ENCODE assay signal across 1 cellular context in genomic region chr6:130973521-130974277, GRCh38.
TF ChIP-seq lines count a peak whose summit lies in the region.

No MANE protein-coding gene starts in this region.

TF ChIP-seq in K562, 482 proteins besides CTCF, POLR2A, EP300 and RAD21 (continues in another document):
- TF ChIP-seq TCF3 (CRISPR knock-in tag; IDR thresholded peaks at IDR 0.05) (0 out of 2 replicates have a peak, but pooled peaks have one; percentile 10), ARID1B (IDR thresholded peaks at IDR 0.05) (peak; percentile 55; the same call in 1 of the 2 replicates), CBFA2T3 (IDR thresholded peaks at IDR 0.05) (peak; percentile 60), ZNF165 (CRISPR knock-in tag; IDR thresholded peaks at IDR 0.05; ENCODE audit: borderline replicate concordance) (no peak), DPF2 (IDR thresholded peaks at IDR 0.05) (0 out of 2 replicates have a peak, but pooled peaks have one; percentile 18), ZBTB34 (CRISPR knock-in tag; IDR thresholded peaks at IDR 0.05) (no peak), GTF2B (IDR thresholded peaks at IDR 0.05; ENCODE audit: extremely low read depth, insufficient read length) (no peak), CREM (IDR thresholded peaks at IDR 0.05; ENCODE audit: low read depth) (no peak), ATF4 (CRISPR knock-in tag; IDR thresholded peaks at IDR 0.05) (no peak; the same call in 1 of the 2 replicates), PBX2 (CRISPR knock-in tag; IDR thresholded peaks at IDR 0.05; ENCODE audit: low read depth) (no peak), PBX2 (tag; conservative IDR thresholded peaks at IDR 0.05; ENCODE audit: low read depth) (no peak), SOX6 (IDR thresholded peaks at IDR 0.05) (peak; percentile 67), MGA (IDR thresholded peaks at IDR 0.05) (0 out of 2 replicates have a peak, but pooled peaks have one; percentile 9), CBFA2T2 (conservative IDR thresholded peaks at IDR 0.05) (peak; percentile 38; the same call in 1 of the 2 replicates), ZEB2 (IDR thresholded peaks at IDR 0.05) (peak; percentile 71), ZBTB40 (IDR thresholded peaks at IDR 0.05) (no peak), ZBTB40 (CRISPR knock-in tag; IDR thresholded peaks at IDR 0.05) (no peak), SRF (CRISPR knock-in tag; IDR thresholded peaks at IDR 0.05) (no peak), HSF4 (CRISPR knock-in tag; IDR thresholded peaks at IDR 0.05; ENCODE audit: borderline replicate concordance) (no peak), TBP (optimal IDR thresholded peaks at IDR 0.05; ENCODE audit: low read depth, low read length) (no peak), ZNF644 (tag; IDR thresholded peaks at IDR 0.05; ENCODE audit: low read depth) (no peak)
